ENCODE assay signal across 1 cellular context in genomic region chr16:89613954-89614459, GRCh38.
TF ChIP-seq lines count a peak whose summit lies in the region.

No MANE protein-coding gene starts in this region.

TF ChIP-seq in WTC11, 78 proteins besides CTCF, POLR2A, EP300 and RAD21 (continued from another document):
- no peak for TF ChIP-seq AR (CRISPR knock-in tag; IDR thresholded peaks at IDR 0.05)
- no peak for TF ChIP-seq STAT6 (CRISPR knock-in tag; conservative IDR thresholded peaks at IDR 0.05; ENCODE audit: low read depth)
- no peak for TF ChIP-seq CREM (CRISPR knock-in tag; IDR thresholded peaks at IDR 0.05)
- no peak for TF ChIP-seq PRDM15 (CRISPR knock-in tag; IDR thresholded peaks at IDR 0.05)
- TF ChIP-seq USF1 (CRISPR knock-in tag; IDR thresholded peaks at IDR 0.05), result no peak
- no peak for TF ChIP-seq ZNF263 (CRISPR knock-in tag; IDR thresholded peaks at IDR 0.05; ENCODE audit: low read depth)
- TF ChIP-seq ETV6 (CRISPR knock-in tag; IDR thresholded peaks at IDR 0.05), result no peak
